In the genomic region with DNA sequence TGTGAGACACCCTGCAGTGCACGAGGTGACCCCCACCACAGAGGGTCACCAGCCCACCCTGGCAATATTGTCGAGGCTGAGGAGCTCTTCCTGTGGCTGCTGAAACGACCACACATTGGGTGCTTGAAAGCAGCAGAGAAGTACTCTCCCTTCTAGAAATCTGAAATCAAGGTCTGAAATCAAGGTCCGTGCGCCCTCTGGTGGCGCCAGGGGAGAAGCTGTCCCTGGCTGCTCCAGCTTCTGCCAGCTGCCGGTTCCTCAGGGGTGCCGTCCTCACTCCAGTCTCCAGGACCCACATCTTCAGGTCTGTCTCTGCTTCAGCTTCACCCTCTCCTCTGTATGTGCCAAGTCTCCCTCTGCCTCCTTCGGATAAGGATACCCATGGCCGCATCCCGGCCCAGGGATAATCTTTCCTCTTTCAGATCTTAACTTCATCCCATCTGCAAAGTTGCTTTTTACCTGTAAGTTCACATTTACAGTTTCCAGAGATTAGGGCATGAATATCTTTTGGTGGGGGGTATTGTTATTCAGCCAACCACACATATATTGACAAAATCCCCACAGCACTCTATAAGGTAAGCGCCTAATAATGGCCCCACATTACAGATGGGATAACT, we compare ENCODE assay signal across 8 cellular contexts.
DNase-seq lines count a peak whose midpoint lies in the region; ATAC-seq and TF ChIP-seq lines count a peak whose summit lies in the region.

No MANE protein-coding gene starts in this region.

- no peaks in the 10 kb centered on the region for H3K36me3 Mint-ChIP-seq in natural killer cell

- intact Hi-C loops in esophagus muscularis mucosa (cut with DNase I), result no loop called here
- intact Hi-C loops in natural killer cell (cut with micrococcal nuclease), result loop anchor here (1.0 to 5.0 kb wide), 3 partner anchors 439 to 631 kb away; no protein-coding TSS in a partner anchor

- no peak for TF ChIP-seq POLR2A in esophagus muscularis mucosa (IDR thresholded peaks at IDR 0.05; ENCODE audit: low read depth)

- H3K4me3 ChIP-seq in esophagus muscularis mucosa, result no peak overlapping the region

- peak; percentile 2 for DNase-seq in DMS153 (lab: John Stamatoyannopoulos, UW)
- DNase-seq in HuH-7.5 (ENCODE audit: low spot score), result peak; percentile 74
- DNase-seq in OCI-M1 (lab: John Stamatoyannopoulos, UW), result peak; percentile 71
- peak; percentile 56 for DNase-seq in activated T-cell treated with anti-CD3 and anti-CD28 coated beads for 48 hours (ENCODE audit: low read depth)
- no peak for DNase-seq in esophagus muscularis mucosa (ENCODE audit: extremely low spot score)
- peak; percentile 58 for DNase-seq in natural killer cell
- peak; percentile 37 to 70 (median 52) for DNase-seq in stimulated activated naive CD4-positive, alpha-beta T cell (lab: John Stamatoyannopoulos, UW)

- H3K27me3 Mint-ChIP-seq in natural killer cell (ENCODE audit: low read depth in 2 of 2), result peaks cover 10 to 28% of the 10 kb centered on the region in 2 donors

- 13% methylated on average over 10 of the region's 12 CpGs for WGBS in esophagus muscularis mucosa

- H3K27me3 ChIP-seq in esophagus muscularis mucosa, result peaks cover 0 to 64% (median 2%) of the 10 kb centered on the region in 4 donors

- no peak for TF ChIP-seq EP300 in esophagus muscularis mucosa (IDR thresholded peaks at IDR 0.05)

- ATAC-seq in natural killer cell, result peak; percentile 30 to 74 (median 47)
- ATAC-seq in GM21526 (IDR thresholded peaks at IDR 0.05; ENCODE audit: low FRiP score, unreplicated experiment), result no peak

- H3K4me3 Mint-ChIP-seq in natural killer cell, result no peak overlapping the region

- H3K9me3 Mint-ChIP-seq in natural killer cell, result no peaks in the 10 kb centered on the region

- H3K27ac Mint-ChIP-seq in natural killer cell, result no peak overlapping the region

- H3K27ac ChIP-seq in esophagus muscularis mucosa (replicated peaks in 1 of 4), result no peak overlapping the region

- H3K4me1 ChIP-seq in esophagus muscularis mucosa, result peaks cover 0 to 8% (median 3%) of the 10 kb centered on the region in 4 donors

- no peaks in the 10 kb centered on the region for H3K4me1 Mint-ChIP-seq in natural killer cell

- H3K36me3 ChIP-seq in esophagus muscularis mucosa, result no peaks in the 10 kb centered on the region

- peaks cover 0 to 12% (median 10%) of the 10 kb centered on the region in 4 donors for H3K9me3 ChIP-seq in esophagus muscularis mucosa

- TF ChIP-seq CTCF in esophagus muscularis mucosa (IDR thresholded peaks at IDR 0.05) (peak; percentile 61 to 96 (median 81)), natural killer cell (IDR thresholded peaks at IDR 0.05) (peak; percentile 93)
